ENCODE assay signal across 2 cellular contexts in the genomic region with DNA sequence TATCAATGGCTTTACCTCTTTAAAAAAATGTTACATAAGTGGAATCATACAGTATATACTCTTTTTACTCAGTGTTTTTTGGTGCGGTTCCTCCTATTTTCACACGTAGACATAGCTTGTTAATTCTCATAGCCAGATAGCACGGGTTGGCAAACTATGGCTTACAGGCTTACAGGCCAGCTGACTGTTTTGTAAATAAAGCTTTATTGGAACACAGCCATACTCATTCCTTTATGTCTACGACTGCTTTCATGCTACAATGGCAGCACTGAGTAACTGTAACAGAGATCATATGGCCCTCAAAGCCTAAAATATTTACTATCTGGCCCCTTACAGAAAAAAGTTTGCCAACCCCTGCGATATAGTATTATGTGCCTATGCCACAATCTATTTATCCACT.
TF ChIP-seq lines count a peak whose summit lies in the region.

No MANE protein-coding gene starts in this region.

TF ChIP-seq in HepG2, 621 proteins besides CTCF, POLR2A, EP300 and RAD21 (continued from another document):
- TF ChIP-seq CBX1 (IDR thresholded peaks at IDR 0.05; ENCODE audit: low read depth) (no peak), ZBTB40 (IDR thresholded peaks at IDR 0.05) (peak; percentile 54), ZBTB40 (CRISPR knock-in tag; IDR thresholded peaks at IDR 0.05) (peak; percentile 96), TFAP4 (IDR thresholded peaks at IDR 0.05; ENCODE audit: borderline replicate concordance, low read depth) (0 out of 2 replicates have a peak, but pooled peaks have one; percentile 17), ZBTB8A (CRISPR knock-in tag; IDR thresholded peaks at IDR 0.05; ENCODE audit: borderline replicate concordance, low read depth) (no peak), PHF5A (CRISPR knock-in tag; IDR thresholded peaks at IDR 0.05; ENCODE audit: low read depth, unreplicated experiment) (no peak)

TF ChIP-seq in WTC11, 78 proteins besides CTCF, POLR2A, EP300 and RAD21 (continued from another document):
- TF ChIP-seq, protein P1, sequence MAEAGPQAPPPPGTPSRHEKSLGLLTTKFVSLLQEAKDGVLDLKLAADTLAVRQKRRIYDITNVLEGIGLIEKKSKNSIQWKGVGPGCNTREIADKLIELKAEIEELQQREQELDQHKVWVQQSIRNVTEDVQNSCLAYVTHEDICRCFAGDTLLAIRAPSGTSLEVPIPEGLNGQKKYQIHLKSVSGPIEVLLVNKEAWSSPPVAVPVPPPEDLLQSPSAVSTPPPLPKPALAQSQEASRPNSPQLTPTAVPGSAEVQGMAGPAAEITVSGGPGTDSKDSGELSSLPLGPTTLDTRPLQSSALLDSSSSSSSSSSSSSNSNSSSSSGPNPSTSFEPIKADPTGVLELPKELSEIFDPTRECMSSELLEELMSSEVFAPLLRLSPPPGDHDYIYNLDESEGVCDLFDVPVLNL (CRISPR knock-in tag; IDR thresholded peaks at IDR 0.05; ENCODE audit: borderline replicate concordance, low read depth), result no peak
- TF ChIP-seq ELF4 (CRISPR knock-in tag; IDR thresholded peaks at IDR 0.05; ENCODE audit: low read depth) (no peak), KAT7 (CRISPR knock-in tag; IDR thresholded peaks at IDR 0.05; ENCODE audit: borderline replicate concordance) (no peak), ZNF423 (CRISPR knock-in tag; IDR thresholded peaks at IDR 0.05) (no peak), ZNF425 (CRISPR knock-in tag; conservative IDR thresholded peaks at IDR 0.05) (no peak)
- TF ChIP-seq, protein P2, sequence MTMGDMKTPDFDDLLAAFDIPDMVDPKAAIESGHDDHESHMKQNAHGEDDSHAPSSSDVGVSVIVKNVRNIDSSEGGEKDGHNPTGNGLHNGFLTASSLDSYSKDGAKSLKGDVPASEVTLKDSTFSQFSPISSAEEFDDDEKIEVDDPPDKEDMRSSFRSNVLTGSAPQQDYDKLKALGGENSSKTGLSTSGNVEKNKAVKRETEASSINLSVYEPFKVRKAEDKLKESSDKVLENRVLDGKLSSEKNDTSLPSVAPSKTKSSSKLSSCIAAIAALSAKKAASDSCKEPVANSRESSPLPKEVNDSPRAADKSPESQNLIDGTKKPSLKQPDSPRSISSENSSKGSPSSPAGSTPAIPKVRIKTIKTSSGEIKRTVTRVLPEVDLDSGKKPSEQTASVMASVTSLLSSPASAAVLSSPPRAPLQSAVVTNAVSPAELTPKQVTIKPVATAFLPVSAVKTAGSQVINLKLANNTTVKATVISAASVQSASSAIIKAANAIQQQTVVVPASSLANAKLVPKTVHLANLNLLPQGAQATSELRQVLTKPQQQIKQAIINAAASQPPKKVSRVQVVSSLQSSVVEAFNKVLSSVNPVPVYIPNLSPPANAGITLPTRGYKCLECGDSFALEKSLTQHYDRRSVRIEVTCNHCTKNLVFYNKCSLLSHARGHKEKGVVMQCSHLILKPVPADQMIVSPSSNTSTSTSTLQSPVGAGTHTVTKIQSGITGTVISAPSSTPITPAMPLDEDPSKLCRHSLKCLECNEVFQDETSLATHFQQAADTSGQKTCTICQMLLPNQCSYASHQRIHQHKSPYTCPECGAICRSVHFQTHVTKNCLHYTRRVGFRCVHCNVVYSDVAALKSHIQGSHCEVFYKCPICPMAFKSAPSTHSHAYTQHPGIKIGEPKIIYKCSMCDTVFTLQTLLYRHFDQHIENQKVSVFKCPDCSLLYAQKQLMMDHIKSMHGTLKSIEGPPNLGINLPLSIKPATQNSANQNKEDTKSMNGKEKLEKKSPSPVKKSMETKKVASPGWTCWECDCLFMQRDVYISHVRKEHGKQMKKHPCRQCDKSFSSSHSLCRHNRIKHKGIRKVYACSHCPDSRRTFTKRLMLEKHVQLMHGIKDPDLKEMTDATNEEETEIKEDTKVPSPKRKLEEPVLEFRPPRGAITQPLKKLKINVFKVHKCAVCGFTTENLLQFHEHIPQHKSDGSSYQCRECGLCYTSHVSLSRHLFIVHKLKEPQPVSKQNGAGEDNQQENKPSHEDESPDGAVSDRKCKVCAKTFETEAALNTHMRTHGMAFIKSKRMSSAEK (CRISPR knock-in tag; IDR thresholded peaks at IDR 0.05; ENCODE audit: borderline replicate concordance), result no peak
TF ChIP-seq in WTC11: peak in this region for 0.
